ENCODE assay signal across 14 cellular contexts in genomic region chr15:42730135-42730534, GRCh38.
"Had no signal": no experiment of that assay in that cellular context is flagged by ENCODE, and none has a peak within 500 bp of the region (broad histone marks: within the 10 kb centered on the region; RNA-seq: fewer than 3 reads in every experiment).

No MANE protein-coding gene starts in this region.

- H3K27me3 Mint-ChIP-seq: activated B cell treated with CpG ODN at 0.5 μM for 24 hours; activated CD4-positive, alpha-beta T cell treated with anti-CD3 and anti-CD28 coated beads, Interleukin-2, amount 10 ng/mL, durations not matched to agents 7 days and 5 days had no signal

- H3K9me3 Mint-ChIP-seq: activated B cell treated with CpG ODN at 0.5 μM for 24 hours; activated CD4-positive, alpha-beta T cell treated with anti-CD3 and anti-CD28 coated beads, Interleukin-2, amount 10 ng/mL, durations not matched to agents 7 days and 5 days; activated naive CD4-positive, alpha-beta T cell treated with anti-CD3 and anti-CD28 coated beads for 36 hours; endodermal cell; mesothelial cell of epicardium had no signal

- H3K4me1 ChIP-seq: thyroid gland had no signal

- H3K4me3 ChIP-seq: dorsolateral prefrontal cortex, gastroesophageal sphincter, lung, ovary, spleen, thyroid gland had no signal

- DNase-seq: activated B cell treated with CpG ODN at 0.5 μM for 24 hours; activated CD4-positive, alpha-beta T cell treated with anti-CD3 and anti-CD28 coated beads, Interleukin-2, amount 10 ng/mL, durations not matched to agents 7 days and 5 days; activated CD8-positive, alpha-beta memory T cell treated with anti-CD3 and anti-CD28 coated beads for 24 hours; activated naive CD4-positive, alpha-beta T cell treated with anti-CD3 and anti-CD28 coated beads for 36 hours; dorsolateral prefrontal cortex; endodermal cell; islet precursor cell; ovary; spleen; T-helper 2 cell; thyroid gland had no signal

- H3K4me3 Mint-ChIP-seq: activated B cell treated with CpG ODN at 0.5 μM for 24 hours; activated CD4-positive, alpha-beta T cell treated with anti-CD3 and anti-CD28 coated beads, Interleukin-2, amount 10 ng/mL, durations not matched to agents 7 days and 5 days; activated naive CD4-positive, alpha-beta T cell treated with anti-CD3 and anti-CD28 coated beads for 36 hours; endodermal cell; mesothelial cell of epicardium had no signal

- H3K36me3 ChIP-seq: ovary had no signal

- H3K9me3 ChIP-seq: gastroesophageal sphincter, ovary, spleen, thyroid gland had no signal

- H3K27ac Mint-ChIP-seq: activated B cell treated with CpG ODN at 0.5 μM for 24 hours; activated CD4-positive, alpha-beta T cell treated with anti-CD3 and anti-CD28 coated beads, Interleukin-2, amount 10 ng/mL, durations not matched to agents 7 days and 5 days; activated naive CD4-positive, alpha-beta T cell treated with anti-CD3 and anti-CD28 coated beads for 36 hours; endodermal cell; mesothelial cell of epicardium had no signal

- H3K4me1 Mint-ChIP-seq: activated B cell treated with CpG ODN at 0.5 μM for 24 hours, endodermal cell had no signal

- H3K27ac ChIP-seq: ovary, spleen, thyroid gland had no signal

- ATAC-seq: gastroesophageal sphincter had no signal

- H3K27me3 ChIP-seq: dorsolateral prefrontal cortex, gastroesophageal sphincter, ovary, spleen, thyroid gland had no signal
